Comparison of ENCODE assay signal across 8 cellular contexts in genomic region chr6:142146828-142147662, GRCh38. TPM values are rescaled to one million over a fixed set of nuclear protein-coding genes. Genes with fewer than 3 reads are reported as not detected.
DNase-seq lines count a peak whose midpoint lies in the region; ATAC-seq lines count a peak whose summit lies in the region.

Gene NMBR, minus strand, starts transcription at chr6:142147122. Its CDS starts 58,464 bp downstream, at chr6:142088658.
Gene VTA1, plus strand, starts transcription at chr6:142147263. Its CDS starts 25 bp downstream, at chr6:142147288.

- H3K27me3 Mint-ChIP-seq in activated CD4-positive, alpha-beta T cell treated with anti-CD3 and anti-CD28 coated beads, Interleukin-2, amount 10 ng/mL, durations not matched to agents 24 days and 14 days, result no peaks in the 10 kb centered on the region

- H3K4me3 Mint-ChIP-seq in activated CD4-positive, alpha-beta T cell treated with anti-CD3 and anti-CD28 coated beads, Interleukin-2, amount 10 ng/mL, durations not matched to agents 24 days and 14 days, result peak within 1 kb of the TSS; percentile 96

- intact Hi-C loops in activated CD4-positive, alpha-beta T cell treated with anti-CD3 and anti-CD28 coated beads, Interleukin-2, amount 10 ng/mL, durations not matched to agents 24 days and 14 days (cut with micrococcal nuclease), result loop anchor here (1.0 to 10.0 kb wide), 7 partner anchors 9 to 1948 kb away; partner anchors contain the start of genes ADAT2, PEX3 and SF3B5

- peak within 1 kb of the TSS; percentile 91 for H3K27ac Mint-ChIP-seq in activated CD4-positive, alpha-beta T cell treated with anti-CD3 and anti-CD28 coated beads, Interleukin-2, amount 10 ng/mL, durations not matched to agents 24 days and 14 days

- peaks cover 17% of the 10 kb centered on the region for H3K36me3 Mint-ChIP-seq in activated CD4-positive, alpha-beta T cell treated with anti-CD3 and anti-CD28 coated beads, Interleukin-2, amount 10 ng/mL, durations not matched to agents 24 days and 14 days (ENCODE audit: low read depth)

- ATAC-seq in HG03460 (IDR thresholded peaks at IDR 0.05; ENCODE audit: unreplicated experiment), result peak; percentile 99
- ATAC-seq in left lobe of liver, result peak; percentile 98

- peaks cover 40% of the 10 kb centered on the region for H3K4me1 Mint-ChIP-seq in activated CD4-positive, alpha-beta T cell treated with anti-CD3 and anti-CD28 coated beads, Interleukin-2, amount 10 ng/mL, durations not matched to agents 24 days and 14 days

- peak; percentile 73 to 97 (median 96) for DNase-seq in C1 segment of cervical spinal cord (lab: John Stamatoyannopoulos, UW)
- DNase-seq in GM19240 (ENCODE audit: insufficient read length, low spot score), result peak; percentile 65
- DNase-seq in NCI-H524 treated with DMSO at 0.1 percent for 48 hours (lab: John Stamatoyannopoulos, UW), result peak; percentile 95
- peak; percentile 99 for DNase-seq in activated CD4-positive, alpha-beta T cell treated with anti-CD3 and anti-CD28 coated beads, Interleukin-2, amount 10 ng/mL, durations not matched to agents 24 days and 14 days
- DNase-seq in cortex of kidney (lab: John Stamatoyannopoulos, UW), result peak; percentile 93
- peak; percentile 99 for DNase-seq in left lobe of liver (ENCODE audit: low spot score)
- DNase-seq in stimulated activated CD4-positive, alpha-beta T cell treated with anti-CD3 and anti-CD28 coated beads, Interleukin-2, amount 100 ng/mL, for 4 hours (ENCODE audit: low read depth), result peak; percentile 96

- no peaks in the 10 kb centered on the region for H3K9me3 Mint-ChIP-seq in activated CD4-positive, alpha-beta T cell treated with anti-CD3 and anti-CD28 coated beads, Interleukin-2, amount 10 ng/mL, durations not matched to agents 24 days and 14 days

RNA-seq across cellular contexts. Expression of gene NMBR, which starts in this region (rescaled TPM):
- not detected in 2 replicates for total RNA-seq in activated CD4-positive, alpha-beta T cell treated with anti-CD3 and anti-CD28 coated beads, Interleukin-2, amount 10 ng/mL, durations not matched to agents 24 days and 14 days
- not detected for total RNA-seq in left lobe of liver

RNA-seq across cellular contexts. Expression of gene VTA1, which starts in this region (rescaled TPM):
- 52.6 and 54.0 TPM in 2 replicates for total RNA-seq in activated CD4-positive, alpha-beta T cell treated with anti-CD3 and anti-CD28 coated beads, Interleukin-2, amount 10 ng/mL, durations not matched to agents 24 days and 14 days
- 16.7 TPM for total RNA-seq in left lobe of liver

Comparison
In these comparisons a context has a peak if more than half of its experiments do, and no peak if none do; other contexts are left out.
1. Peak in every context shown above with its lines: DNase-seq and ATAC-seq.